ENCODE assay signal across 8 cellular contexts in the genomic region with DNA sequence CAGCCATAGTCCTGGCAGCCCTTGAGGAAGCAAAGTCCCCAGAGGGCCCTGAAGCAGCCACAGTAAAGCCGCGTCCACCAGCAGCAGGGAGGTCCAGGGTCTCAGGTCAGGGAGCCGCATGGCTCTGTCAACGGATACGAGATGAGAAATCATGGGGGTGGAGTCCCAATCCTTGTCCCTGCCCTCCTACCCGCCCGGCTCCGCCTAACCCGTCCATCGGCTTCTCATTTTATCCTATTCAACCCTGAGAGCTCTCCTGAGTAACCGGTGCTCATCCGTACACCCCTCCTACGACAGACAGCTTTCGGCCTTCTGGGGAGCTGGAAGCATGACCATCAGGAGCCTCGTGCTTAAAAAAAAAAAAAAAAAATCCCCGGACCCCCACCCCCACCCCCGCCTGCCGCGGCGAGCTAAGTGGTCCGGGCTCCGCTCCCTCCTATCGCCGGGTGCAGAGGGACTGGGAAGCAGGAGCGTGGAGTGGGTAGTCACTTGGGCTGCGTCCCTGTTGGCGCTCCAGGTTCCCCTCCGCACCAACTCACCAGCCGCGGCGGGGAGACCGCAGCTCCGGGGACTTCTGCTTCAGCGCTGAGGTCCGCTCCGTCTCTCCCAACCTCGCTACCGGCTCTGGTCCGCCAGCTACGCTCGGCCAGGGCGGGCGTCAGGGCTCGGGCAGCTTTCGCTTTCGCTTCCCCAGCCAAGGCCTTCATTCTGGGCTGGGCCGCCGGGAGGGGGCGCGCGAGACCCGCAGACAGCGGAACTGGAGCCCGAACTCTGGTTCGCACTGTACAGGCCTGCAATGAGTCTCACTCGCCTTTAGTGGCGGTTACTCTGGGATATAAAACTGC. TPM values are rescaled to one million over a fixed set of nuclear protein-coding genes. Genes with fewer than 3 reads are reported as not detected.
DNase-seq lines count a peak whose midpoint lies in the region; ATAC-seq, FAIRE-seq and TF ChIP-seq lines count a peak whose summit lies in the region.

A gene (minus strand): TSS at position 626 of the 845 bp plus-strand sequence. CDS start 506 bp downstream, at position 120.

- H3K9me3 ChIP-seq in KOPT-K1 (ENCODE audit: insufficient read depth, low read length, poor library complexity, severe bottlenecking) (no peaks in the 10 kb centered on the region), esophagus squamous epithelium (no peaks in the 10 kb centered on the region)

- no peaks in the 10 kb centered on the region for H3K27me3 Mint-ChIP-seq in activated T-cell treated with anti-CD3 and anti-CD28 coated beads, Interleukin-2, amount 50 U/mL, for 72 hours (ENCODE audit: low read depth)
- no peaks in the 10 kb centered on the region for H3K27me3 Mint-ChIP-seq in naive B cell

- H3K4me3 Mint-ChIP-seq in activated T-cell treated with anti-CD3 and anti-CD28 coated beads, Interleukin-2, amount 50 U/mL, for 72 hours = peak within 1 kb of the TSS; percentile 85 to 99
- peak within 1 kb of the TSS; percentile 72 to 98 (median 94) for H3K4me3 Mint-ChIP-seq in naive B cell
- H3K4me3 Mint-ChIP-seq in stimulated activated effector memory CD8-positive, alpha-beta T cell treated with anti-CD3 and anti-CD28 coated beads, Interleukin-12 subunit alpha, Interleukin-12 subunit beta, amount 100 ng/mL, for 72 hours = peak within 1 kb of the TSS; percentile 99

- TF ChIP-seq POLR2A in esophagus squamous epithelium (IDR thresholded peaks at IDR 0.05) = peak in 3 of 4 donors; percentile 32 to 63 (median 57)

- H3K4me1 ChIP-seq in esophagus squamous epithelium = peaks cover 9 to 48% (median 35%) of the 10 kb centered on the region in 3 donors

- TF ChIP-seq CTCF in esophagus squamous epithelium (IDR thresholded peaks at IDR 0.05) = peak; percentile 87 to 99 (median 98)

- peaks cover 70% of the 10 kb centered on the region for H3K36me3 ChIP-seq in KOPT-K1 (ENCODE audit: insufficient read depth, low read length)
- H3K36me3 ChIP-seq in esophagus squamous epithelium = peaks cover 0 to 57% (median 11%) of the 10 kb centered on the region in 3 donors

- intact Hi-C loops in esophagus squamous epithelium (cut with DNase I) = no loop called here

- ATAC-seq in GM21786 (IDR thresholded peaks at IDR 0.05; ENCODE audit: unreplicated experiment) (peak; percentile 70), naive B cell (ENCODE audit: low read depth in 2 of 2) (peak; percentile 88 to 89)
- peak; percentile 78 to 81 for ATAC-seq in activated T-cell treated with anti-CD3 and anti-CD28 coated beads, Interleukin-2, amount 50 U/mL, for 72 hours (replicated peaks in 1 of 2)
- ATAC-seq in stimulated activated effector memory CD8-positive, alpha-beta T cell treated with anti-CD3 and anti-CD28 coated beads, Interleukin-12 subunit alpha, Interleukin-12 subunit beta, amount 100 ng/mL, for 72 hours = peak; percentile 90

- H3K27me3 ChIP-seq in esophagus squamous epithelium = no peaks in the 10 kb centered on the region

- peak; percentile 98 for DNase-seq in Daoy (ENCODE audit: low read depth)
- peak; percentile 76 for DNase-seq in RCC 7860 (ENCODE audit: low spot score)
- DNase-seq in activated T-cell treated with anti-CD3 and anti-CD28 coated beads, Interleukin-2, amount 50 U/mL, for 72 hours = peak; percentile 98 to 99
- peak; percentile 67 for DNase-seq in esophagus squamous epithelium (lab: John Stamatoyannopoulos, UW)
- peak; percentile 97 for DNase-seq in naive B cell
- DNase-seq in stimulated activated effector memory CD8-positive, alpha-beta T cell treated with anti-CD3 and anti-CD28 coated beads, Interleukin-12 subunit alpha, Interleukin-12 subunit beta, amount 100 ng/mL, for 72 hours (ENCODE audit: low spot score in 2 of 2) = peak; percentile 99

- peak within 1 kb of the TSS; percentile 99 for H3K27ac ChIP-seq in KOPT-K1 (ENCODE audit: low read depth, low read length, poor library complexity, severe bottlenecking)
- peak within 1 kb of the TSS; percentile 93 to 98 (median 97) for H3K27ac ChIP-seq in esophagus squamous epithelium

- peaks cover 88% of the 10 kb centered on the region for H3K4me1 Mint-ChIP-seq in activated T-cell treated with anti-CD3 and anti-CD28 coated beads, Interleukin-2, amount 50 U/mL, for 72 hours (ENCODE audit: low read depth)
- H3K4me1 Mint-ChIP-seq in naive B cell = peaks cover 72 to 90% (median 84%) of the 10 kb centered on the region in 3 donors
- H3K4me1 Mint-ChIP-seq in stimulated activated effector memory CD8-positive, alpha-beta T cell treated with anti-CD3 and anti-CD28 coated beads, Interleukin-12 subunit alpha, Interleukin-12 subunit beta, amount 100 ng/mL, for 72 hours = peaks cover 86% of the 10 kb centered on the region

- FAIRE-seq in RCC 7860 (lab: Jason Lieb, UNC) = peak; percentile 23

- WGBS in esophagus squamous epithelium, 2 donors = 0 to 1% methylated on average over 17 to 29 of the region's 57 CpGs

- H3K36me3 Mint-ChIP-seq in activated T-cell treated with anti-CD3 and anti-CD28 coated beads, Interleukin-2, amount 50 U/mL, for 72 hours (ENCODE audit: insufficient read depth in 2 of 2) = peaks cover 44 to 63% of the 10 kb centered on the region in 2 donors
- peaks cover 32 to 60% of the 10 kb centered on the region in 2 donors for H3K36me3 Mint-ChIP-seq in naive B cell
- peaks cover 96% of the 10 kb centered on the region for H3K36me3 Mint-ChIP-seq in stimulated activated effector memory CD8-positive, alpha-beta T cell treated with anti-CD3 and anti-CD28 coated beads, Interleukin-12 subunit alpha, Interleukin-12 subunit beta, amount 100 ng/mL, for 72 hours

- H3K9me3 Mint-ChIP-seq in activated T-cell treated with anti-CD3 and anti-CD28 coated beads, Interleukin-2, amount 50 U/mL, for 72 hours = no peaks in the 10 kb centered on the region
- no peaks in the 10 kb centered on the region for H3K9me3 Mint-ChIP-seq in naive B cell
- H3K9me3 Mint-ChIP-seq in stimulated activated effector memory CD8-positive, alpha-beta T cell treated with anti-CD3 and anti-CD28 coated beads, Interleukin-12 subunit alpha, Interleukin-12 subunit beta, amount 100 ng/mL, for 72 hours = no peaks in the 10 kb centered on the region

- peak within 1 kb of the TSS; percentile 62 to 98 (median 83) for H3K4me3 ChIP-seq in esophagus squamous epithelium

- H3K27ac Mint-ChIP-seq in activated T-cell treated with anti-CD3 and anti-CD28 coated beads, Interleukin-2, amount 50 U/mL, for 72 hours = peak within 1 kb of the TSS; percentile 98
- H3K27ac Mint-ChIP-seq in naive B cell = peak within 1 kb of the TSS; percentile 93 to 100 (median 96)
- peak within 1 kb of the TSS; percentile 100 for H3K27ac Mint-ChIP-seq in stimulated activated effector memory CD8-positive, alpha-beta T cell treated with anti-CD3 and anti-CD28 coated beads, Interleukin-12 subunit alpha, Interleukin-12 subunit beta, amount 100 ng/mL, for 72 hours

RNA-seq across cellular contexts. Expression of the gene that starts here (rescaled TPM):
- total RNA-seq in Daoy (2014; rRNA removed; shearing (Covaris generic)) = 41.9 and 183 TPM in 2 replicates
- total RNA-seq in activated T-cell treated with anti-CD3 and anti-CD28 coated beads, Interleukin-2, amount 50 U/mL, for 72 hours = 100 to 1,000 TPM; 117 to 127 TPM
- total RNA-seq in esophagus squamous epithelium = 10 to 100 TPM; 25.4 to 28.3 (median 26.7) TPM
- 10 to 100 TPM; 18.2 to 33.0 (median 25.4) TPM for polyA plus RNA-seq in naive B cell (ENCODE audit: low read depth in 6 of 6)

Comparison
In these comparisons a context has a peak if more than half of its experiments do, and no peak if none do; other contexts are left out.
1. Peak in every context shown above with its lines: DNase-seq, ATAC-seq, H3K4me3 ChIP-seq and H3K27ac ChIP-seq.